In genomic region chr1:9889411-9889810, GRCh38 we compare ENCODE assay signal across 13 cellular contexts. TPM values are rescaled to one million over a fixed set of nuclear protein-coding genes. Genes with fewer than 3 reads are reported as not detected.
DNase-seq lines count a peak whose midpoint lies in the region; ATAC-seq and TF ChIP-seq lines count a peak whose summit lies in the region.
"Had no signal": no experiment of that assay in that cellular context is flagged by ENCODE, and none has a peak within 500 bp of the region (broad histone marks: within the 10 kb centered on the region; RNA-seq: fewer than 3 reads in every experiment).

No MANE protein-coding gene starts in this region.

- 51 to 76% methylated on average over 8 of the region's 8 CpGs for WGBS in lung, 2 donors
- 90 to 93% methylated on average over 8 of the region's 8 CpGs for WGBS in thyroid gland, 2 donors
- 78 to 97% methylated on average over 8 of the region's 8 CpGs for WGBS in body of pancreas, 2 donors

- no peaks in the 10 kb centered on the region for H3K27me3 Mint-ChIP-seq in central memory CD8-positive, alpha-beta T cell
- H3K27me3 Mint-ChIP-seq: activated T-cell treated with anti-CD3 and anti-CD28 coated beads, Interleukin-2, amount 50 U/mL, for 24 hours had no signal

- peaks cover 36% of the 10 kb centered on the region for H3K4me1 Mint-ChIP-seq in central memory CD8-positive, alpha-beta T cell

- no peak for TF ChIP-seq POLR2A in thyroid gland (IDR thresholded peaks at IDR 0.05)
- TF ChIP-seq POLR2A in body of pancreas (IDR thresholded peaks at IDR 0.05) = no peak

- H3K36me3 ChIP-seq in lung (ENCODE audit: control insufficient read depth in 2 of 2, insufficient read depth in 2 of 2, low read length in 2 of 2) (peaks cover 0 to 8% of the 10 kb centered on the region in 2 donors), thyroid gland (no peaks in the 10 kb centered on the region), body of pancreas (replicated peaks in 1 of 2; ENCODE audit: insufficient read depth in 1 of 2, low read depth in 2 of 2) (no peaks in the 10 kb centered on the region)

- ATAC-seq in Right ventricle myocardium superior (ENCODE audit: poor library complexity) (no peak), Right ventricle myocardium inferior (no peak), lung (ENCODE audit: insufficient read depth, low FRiP score) (no peak), body of pancreas (no peak)
- ATAC-seq in central memory CD8-positive, alpha-beta T cell (replicated peaks; ENCODE audit: extremely low read depth, poor library complexity, severe bottlenecking) = no peak

- no peaks in the 10 kb centered on the region for H3K9me3 Mint-ChIP-seq in central memory CD8-positive, alpha-beta T cell
- H3K9me3 Mint-ChIP-seq: activated T-cell treated with anti-CD3 and anti-CD28 coated beads, Interleukin-2, amount 50 U/mL, for 24 hours had no signal

- H3K27ac Mint-ChIP-seq in central memory CD8-positive, alpha-beta T cell (ENCODE audit: low read depth) = peak overlapping the region; percentile 20
- H3K27ac Mint-ChIP-seq: activated T-cell treated with anti-CD3 and anti-CD28 coated beads, Interleukin-2, amount 50 U/mL, for 24 hours had no signal

- H3K27me3 ChIP-seq in lung (ENCODE audit: control insufficient read depth, insufficient read depth) (no peaks in the 10 kb centered on the region), thyroid gland (no peaks in the 10 kb centered on the region), body of pancreas (no peaks in the 10 kb centered on the region)

- intact Hi-C loops in Right ventricle myocardium superior (cut with DNase I) (no loop called here), Right ventricle myocardium inferior (cut with DNase I) (no loop called here), thyroid gland (cut with DNase I) (no loop called here), body of pancreas (cut with DNase I) (no loop called here)

- TF ChIP-seq CTCF in lung (IDR thresholded peaks at IDR 0.05; ENCODE audit: control extremely low read depth, extremely low read depth) (no peak), thyroid gland (IDR thresholded peaks at IDR 0.05) (no peak), body of pancreas (IDR thresholded peaks at IDR 0.05) (no peak)

- DNase-seq in Right ventricle myocardium superior = peak; percentile 10
- DNase-seq in Right ventricle myocardium inferior (ENCODE audit: missing footprints) = no peak
- no peak for DNase-seq in central memory CD8-positive, alpha-beta T cell (ENCODE audit: low spot score in 2 of 2)
- DNase-seq in lung (ENCODE audit: low spot score) = no peak
- no peak for DNase-seq in thyroid gland
- no peak for DNase-seq in body of pancreas
- DNase-seq in DMS153 treated with DMSO at 0.1 percent for 48 hours (lab: John Stamatoyannopoulos, UW; ENCODE audit: unreplicated experiment) = no peak
- DNase-seq in activated CD4-positive, alpha-beta T cell treated with anti-CD3 and anti-CD28 coated beads, Interleukin-2, amount 50 U/mL, for 48 hours = no peak
- DNase-seq: activated T-cell treated with anti-CD3 and anti-CD28 coated beads, Interleukin-2, amount 50 U/mL, for 24 hours; NCI-H1930; NK-92 treated with Interleukin-12 subunit alpha and Interleukin-12 subunit beta, amount 100 ng/mL, for 24 hours; SW 1271 had no signal

- H3K4me1 ChIP-seq in lung (ENCODE audit: control insufficient read depth in 2 of 2, insufficient read depth in 2 of 2, low read length in 2 of 2) (peaks cover 10 to 25% of the 10 kb centered on the region in 2 donors), thyroid gland (peaks cover 26 to 40% of the 10 kb centered on the region in 2 donors), body of pancreas (peaks cover 25% of the 10 kb centered on the region)

- H3K27ac ChIP-seq in lung (ENCODE audit: low read depth in 1 of 2, low read length in 1 of 2) (peak overlapping the region; percentile 48 to 78), thyroid gland (peak overlapping the region in 2 of 3 donors; percentile 54 to 68), body of pancreas (no peak overlapping the region)

- H3K36me3 Mint-ChIP-seq in central memory CD8-positive, alpha-beta T cell (ENCODE audit: insufficient read depth) = no peaks in the 10 kb centered on the region

- H3K4me3 Mint-ChIP-seq in central memory CD8-positive, alpha-beta T cell = no peak overlapping the region
- H3K4me3 Mint-ChIP-seq: activated T-cell treated with anti-CD3 and anti-CD28 coated beads, Interleukin-2, amount 50 U/mL, for 24 hours had no signal

- H3K4me3 ChIP-seq in lung = no peak overlapping the region
- H3K4me3 ChIP-seq in thyroid gland (replicated peaks in 1 of 3) = no peak overlapping the region
- no peak overlapping the region for H3K4me3 ChIP-seq in body of pancreas
- H3K4me3 ChIP-seq: A549 had no signal

- H3K9me3 ChIP-seq in lung (ENCODE audit: control insufficient read depth in 2 of 2, insufficient read depth in 1 of 2, low read length in 1 of 2) = no peaks in the 10 kb centered on the region
- H3K9me3 ChIP-seq in thyroid gland = no peaks in the 10 kb centered on the region
- no peaks in the 10 kb centered on the region for H3K9me3 ChIP-seq in body of pancreas
- H3K9me3 ChIP-seq: A549 had no signal

RNA-seq across cellular contexts. Expression of gene CTNNBIP1, which starts 20.7 kb away (rescaled TPM):
- 58.1 TPM for total RNA-seq in Right ventricle myocardium superior
- total RNA-seq in Right ventricle myocardium inferior = 50.6 TPM
- total RNA-seq in lung = 10 to 100 TPM; 31.4 to 57.1 TPM
- 10 to 100 TPM; 31.2 to 33.1 TPM for polyA plus RNA-seq in lung
- total RNA-seq in thyroid gland = 10 to 100 TPM; 58.0 to 99.3 (median 75.2) TPM
- total RNA-seq in body of pancreas = 10 to 100 TPM; 20.1 to 24.6 TPM

RNA-seq across cellular contexts. Expression of gene LZIC, which starts 53.8 kb away (rescaled TPM):
- total RNA-seq in Right ventricle myocardium superior (33.2 TPM), Right ventricle myocardium inferior (41.8 TPM), lung (10 to 100 TPM; 23.8 to 54.6 TPM), thyroid gland (10 to 100 TPM; 23.0 to 42.7 (median 34.1) TPM), body of pancreas (10 to 100 TPM in 1 of 2 donors, 1 to 10 TPM in 1; 8.6 to 20.2 TPM)
- 10 to 100 TPM; 10.8 to 16.6 TPM for polyA plus RNA-seq in lung

RNA-seq across cellular contexts. Expression of gene NMNAT1, which starts 53.9 kb away (rescaled TPM):
- total RNA-seq in Right ventricle myocardium superior (22.9 TPM), Right ventricle myocardium inferior (19.3 TPM), lung (1 to 10 TPM; 7.9 to 8.6 TPM), thyroid gland (10 to 100 TPM; 10.7 to 18.4 (median 14.7) TPM), body of pancreas (1 to 10 TPM; 3.6 to 5.2 TPM)
- 1 to 10 TPM; 4.1 to 5.7 TPM for polyA plus RNA-seq in lung

Comparison
In these comparisons a context has a peak if more than half of its experiments do, and no peak if none do; other contexts are left out.
1. H3K27ac ChIP-seq: peak in lung (2 of 2) and thyroid gland (2 of 3); none in body of pancreas (0 of 4).